9 cellular contexts compared by ENCODE assay signal in genomic region chr15:100241572-100242479, GRCh38.
A peak's percentile ranks its signal among the peaks of the same experiment; 100 is the strongest.
DNase-seq lines count a peak whose midpoint lies in the region; ATAC-seq and TF ChIP-seq lines count a peak whose summit lies in the region.
"Had no signal": no experiment of that assay in that cellular context is flagged by ENCODE, and none has a peak within 500 bp of the region (broad histone marks: within the 10 kb centered on the region; RNA-seq: fewer than 3 reads in every experiment).

No MANE protein-coding gene starts in this region.

- H3K4me3 ChIP-seq in neural progenitor cell = no peak overlapping the region
- H3K4me3 ChIP-seq: vagina had no signal

- H3K27ac Mint-ChIP-seq in neural progenitor cell (peak overlapping the region; percentile 67), T-helper 17 cell (no peak overlapping the region)
- no peak overlapping the region for H3K27ac Mint-ChIP-seq in natural killer cell treated with Interleukin-12 subunit alpha and Interleukin-12 subunit beta and Interleukin-15 and Interleukin-18, amount 100 ng/mL, for 72 hours

- H3K9me3 ChIP-seq in neural progenitor cell (ENCODE audit: low read depth) (no peaks in the 10 kb centered on the region), T-helper 17 cell (ENCODE audit: control insufficient read depth, low read length, poor library complexity, severe bottlenecking) (no peaks in the 10 kb centered on the region)
- H3K9me3 ChIP-seq: vagina had no signal

- H3K79me2 ChIP-seq in neural progenitor cell (ENCODE audit: low read depth) = no peaks in the 10 kb centered on the region

- H3K4me3 Mint-ChIP-seq in neural progenitor cell (no peak overlapping the region), T-helper 17 cell (no peak overlapping the region)
- no peak overlapping the region for H3K4me3 Mint-ChIP-seq in natural killer cell treated with Interleukin-12 subunit alpha and Interleukin-12 subunit beta and Interleukin-15 and Interleukin-18, amount 100 ng/mL, for 72 hours

- H2AFZ ChIP-seq in neural progenitor cell (replicated peaks) = no peak overlapping the region

- H3F3A ChIP-seq in neural progenitor cell (ENCODE audit: low read depth) = peaks cover 16% of the 10 kb centered on the region

- TF ChIP-seq CTCF in neural progenitor cell (IDR thresholded peaks at IDR 0.05) = no peak

- peak; percentile 79 for DNase-seq in H4 (ENCODE audit: low spot score)
- peak; percentile 45 for DNase-seq in OCI-M1 (lab: John Stamatoyannopoulos, UW)
- DNase-seq in epithelial cell of prostate (ENCODE audit: low read depth, low spot score) = peak; percentile 16
- peak; percentile 61 for DNase-seq in neural progenitor cell (ENCODE audit: low spot score)
- DNase-seq in T-helper 17 cell = no peak
- no peak for DNase-seq in natural killer cell treated with Interleukin-12 subunit alpha and Interleukin-12 subunit beta and Interleukin-15 and Interleukin-18, amount 100 ng/mL, for 72 hours (ENCODE audit: low spot score)

- no peaks in the 10 kb centered on the region for H3K27me3 ChIP-seq in neural progenitor cell
- H3K27me3 ChIP-seq: vagina had no signal

- H3K4me1 Mint-ChIP-seq in neural progenitor cell = peaks cover 32% of the 10 kb centered on the region
- no peaks in the 10 kb centered on the region for H3K4me1 Mint-ChIP-seq in T-helper 17 cell
- H3K4me1 Mint-ChIP-seq in natural killer cell treated with Interleukin-12 subunit alpha and Interleukin-12 subunit beta and Interleukin-15 and Interleukin-18, amount 100 ng/mL, for 72 hours (ENCODE audit: low read depth in 2 of 2) = no peaks in the 10 kb centered on the region

- peak overlapping the region; percentile 16 for H3K4me2 ChIP-seq in neural progenitor cell

- H3K27ac ChIP-seq in epithelial cell of prostate (no peak overlapping the region), neural progenitor cell (peak overlapping the region; percentile 31)
- H3K27ac ChIP-seq: vagina had no signal

- H3K36me3 ChIP-seq in neural progenitor cell = no peaks in the 10 kb centered on the region
- H3K36me3 ChIP-seq: vagina had no signal

- no peak overlapping the region for H3K9ac ChIP-seq in neural progenitor cell

- H3K36me3 Mint-ChIP-seq in neural progenitor cell (no peaks in the 10 kb centered on the region), T-helper 17 cell (ENCODE audit: low read depth) (peaks cover 3% of the 10 kb centered on the region)
- H3K36me3 Mint-ChIP-seq in natural killer cell treated with Interleukin-12 subunit alpha and Interleukin-12 subunit beta and Interleukin-15 and Interleukin-18, amount 100 ng/mL, for 72 hours = no peaks in the 10 kb centered on the region

- peaks cover 21% of the 10 kb centered on the region for H3K4me1 ChIP-seq in neural progenitor cell
- H3K4me1 ChIP-seq: vagina had no signal

- no peaks in the 10 kb centered on the region for H4K20me1 ChIP-seq in neural progenitor cell (ENCODE audit: low read depth)

- ATAC-seq in T-helper 17 cell (no peak), GM21529 (IDR thresholded peaks at IDR 0.05; ENCODE audit: unreplicated experiment) (no peak), GM18868 (IDR thresholded peaks at IDR 0.05; ENCODE audit: unreplicated experiment) (no peak)
- ATAC-seq in natural killer cell treated with Interleukin-12 subunit alpha and Interleukin-12 subunit beta and Interleukin-15 and Interleukin-18, amount 100 ng/mL, for 72 hours = no peak

- H3K9me3 Mint-ChIP-seq in neural progenitor cell = peaks cover 9% of the 10 kb centered on the region
- H3K9me3 Mint-ChIP-seq in natural killer cell treated with Interleukin-12 subunit alpha and Interleukin-12 subunit beta and Interleukin-15 and Interleukin-18, amount 100 ng/mL, for 72 hours = no peaks in the 10 kb centered on the region

- H3K27me3 Mint-ChIP-seq in neural progenitor cell (ENCODE audit: insufficient read depth, low read depth) (peaks cover 14% of the 10 kb centered on the region), T-helper 17 cell (no peaks in the 10 kb centered on the region)
- peaks cover 4 to 8% of the 10 kb centered on the region in 2 donors for H3K27me3 Mint-ChIP-seq in natural killer cell treated with Interleukin-12 subunit alpha and Interleukin-12 subunit beta and Interleukin-15 and Interleukin-18, amount 100 ng/mL, for 72 hours

Comparison
In these comparisons a context has a peak if more than half of its experiments do, and no peak if none do; other contexts are left out.
1. DNase-seq: peak in H4 (single experiment), OCI-M1 (single experiment), epithelial cell of prostate (single experiment) and neural progenitor cell (single experiment); none in T-helper 17 cell (0 of 3) and natural killer cell treated with Interleukin-12 subunit alpha and Interleukin-12 subunit beta and Interleukin-15 and Interleukin-18, amount 100 ng/mL, for 72 hours (single experiment).